ENCODE assay signal across 25 cellular contexts in genomic region chr2:53036196-53036595, GRCh38.
DNase-seq lines count a peak whose midpoint lies in the region; ATAC-seq and TF ChIP-seq lines count a peak whose summit lies in the region.
"Had no signal": no experiment of that assay in that cellular context is flagged by ENCODE, and none has a peak within 500 bp of the region (broad histone marks: within the 10 kb centered on the region; RNA-seq: fewer than 3 reads in every experiment).

No MANE protein-coding gene starts in this region.

- H3K4me1 Mint-ChIP-seq in nephron: peaks cover 7% of the 10 kb centered on the region
- H3K4me1 Mint-ChIP-seq: T-cell had no signal

- H2AFZ ChIP-seq in IMR-90 (replicated peaks; ENCODE audit: low read length, poor library complexity): no peak overlapping the region

- peak overlapping the region; percentile 88 for H2BK20ac ChIP-seq in IMR-90 (ENCODE audit: low read depth, low read length)

- DNase-seq in AG20443 (ENCODE audit: low spot score) (peak; percentile 45), IMR-90 (peak; percentile 64), cardiac fibroblast (ENCODE audit: low read depth in 2 of 2) (peak; percentile 5 to 36), dorsolateral prefrontal cortex (no peak), activated gamma-delta T cell (lab: John Stamatoyannopoulos, UW) (no peak), SK-N-DZ (ENCODE audit: low spot score) (no peak), KBM-7 (no peak)
- DNase-seq: activated CD4-positive, CD25-positive, alpha-beta regulatory T cell treated with anti-CD3 and anti-CD28 coated beads, Interleukin-2, amount 50 U/mL, for 72 hours; activated naive CD4-positive, alpha-beta T cell treated with anti-CD3 and anti-CD28 coated beads, Interleukin-2, amount 50 U/mL, for 16 hours; activated T-cell treated with anti-CD3 and anti-CD28 coated beads, Interleukin-2, amount 50 U/mL, for 48 hours; CD8-positive, alpha-beta T cell; effector memory CD4-positive, alpha-beta T cell; Karpas-422; left ventricle myocardium inferior; NCI-H1092 treated with DMSO at 0.1 percent for 48 hours; NCI-H2029; NCI-H345; nephron progenitor cell; OCI-M1; SHP77; sigmoid colon; T-cell had no signal

- in situ Hi-C loops in IMR-90 (cut with MboI; ENCODE audit: low sequenced_read_pairs) (no loop called here), KBM-7 (cut with MboI; ENCODE audit: low pct_unique_long_range_greater_than_20kb, low sequenced_read_pairs) (no loop called here)

- H3K23ac ChIP-seq in IMR-90 (ENCODE audit: low read depth, low read length): no peak overlapping the region

- no peak for TF ChIP-seq RAD21 in IMR-90 (IDR thresholded peaks at IDR 0.05; ENCODE audit: low read length)

- no peaks in the 10 kb centered on the region for H3K9me3 Mint-ChIP-seq in nephron
- H3K9me3 Mint-ChIP-seq: nephron progenitor cell had no signal

- H3K79me1 ChIP-seq in IMR-90 (ENCODE audit: low read depth in 1 of 2, low read length in 2 of 2): no peaks in the 10 kb centered on the region

- H3K27ac ChIP-seq in IMR-90 (ENCODE audit: insufficient read depth, low read length) (peak overlapping the region; percentile 62; the same call in 1 of the 2 replicates), dorsolateral prefrontal cortex (no peak overlapping the region)
- H3K27ac ChIP-seq: ascending aorta, left ventricle myocardium inferior, sigmoid colon had no signal

- CTCF ChIA-PET in IMR-90 (lab: Yijun Ruan, JAX): no interaction called here

- H3K27me3 Mint-ChIP-seq in nephron (ENCODE audit: low read depth): no peaks in the 10 kb centered on the region
- H3K27me3 Mint-ChIP-seq: T-cell had no signal

- no peak overlapping the region for H2BK15ac ChIP-seq in IMR-90 (ENCODE audit: low read depth, low read length)

- dilution Hi-C loops in IMR-90 (cut with HindIII; ENCODE audit: low sequenced_read_pairs, unreplicated experiment): no loop called here

- H3K9me1 ChIP-seq in IMR-90 (ENCODE audit: insufficient read depth, low read length): no peaks in the 10 kb centered on the region

- intact Hi-C loops in IMR-90 (cut with micrococcal nuclease) (no loop called here), dorsolateral prefrontal cortex (cut with DNase I) (no loop called here)

- H3K36me3 ChIP-seq in IMR-90 (ENCODE audit: control insufficient read depth, insufficient read depth, low read length): no peaks in the 10 kb centered on the region
- H3K36me3 ChIP-seq: ascending aorta, left ventricle myocardium inferior, sigmoid colon had no signal

- TF ChIP-seq POLR2A in IMR-90 (IDR thresholded peaks at IDR 0.05; ENCODE audit: low read depth, low read length): no peak

- H4K8ac ChIP-seq in IMR-90 (ENCODE audit: low read depth in 2 of 2, low read length in 2 of 2): peak overlapping the region in 1 of 2 experiments; percentile 70; a peak in 1 of 4 replicates

- H3K4me3 ChIP-seq in IMR-90 (ENCODE audit: insufficient read depth, low read depth, low read length) (no peak overlapping the region), cardiac fibroblast (replicated peaks in 1 of 2; ENCODE audit: low read depth in 2 of 2, low read length in 2 of 2) (no peak overlapping the region), dorsolateral prefrontal cortex (no peak overlapping the region)
- H3K4me3 ChIP-seq: ascending aorta, GM12878, left ventricle myocardium inferior, sigmoid colon had no signal

- H2AK5ac ChIP-seq in IMR-90 (ENCODE audit: low read depth, low read length): no peak overlapping the region

- no peaks in the 10 kb centered on the region for H3K9me3 ChIP-seq in IMR-90 (ENCODE audit: control insufficient read depth, insufficient read depth, low read length)
- H3K9me3 ChIP-seq: ascending aorta, left ventricle myocardium inferior, sigmoid colon had no signal

- no peak overlapping the region for H3K56ac ChIP-seq in IMR-90 (ENCODE audit: extremely low read depth, insufficient read depth, low read length)

- H3K18ac ChIP-seq in IMR-90 (ENCODE audit: low read depth, low read length): peak overlapping the region; percentile 83; the same call in 1 of the 2 replicates

- H2BK5ac ChIP-seq in IMR-90 (ENCODE audit: low read depth, low read length, poor library complexity, severe bottlenecking): peak overlapping the region; percentile 66

- H3K4me3 Mint-ChIP-seq in nephron: no peak overlapping the region
- H3K4me3 Mint-ChIP-seq: CD8-positive, alpha-beta T cell; nephron progenitor cell; T-cell had no signal

- H3K9ac ChIP-seq in IMR-90 (ENCODE audit: low read depth, low read length): no peak overlapping the region

- H2AK9ac ChIP-seq in IMR-90 (replicated peaks; ENCODE audit: low read depth, low read length, poor library complexity): no peak overlapping the region

- no CpG with 5 or more reads among the region's 1 CpG for WGBS in IMR-90 (ENCODE audit: extremely low coverage in 2 of 2, insufficient read length in 1 of 2), 2 experiments

- no peaks in the 10 kb centered on the region for H4K20me1 ChIP-seq in IMR-90 (ENCODE audit: insufficient read depth, low read length)

- ATAC-seq in IMR-90 (ENCODE audit: low read depth): peak; percentile 15
- ATAC-seq: CD8-positive, alpha-beta T cell; GM12878; T-cell had no signal

- no peak overlapping the region for H3K14ac ChIP-seq in IMR-90 (replicated peaks; ENCODE audit: low read depth, low read length)

- H3K4me2 ChIP-seq in IMR-90 (ENCODE audit: low read depth, low read length): no peak overlapping the region

- TF ChIP-seq CTCF in IMR-90 (conservative IDR thresholded peaks at IDR 0.05; ENCODE audit: low read depth, low read length) (no peak), cardiac fibroblast (IDR thresholded peaks at IDR 0.05; ENCODE audit: low read depth, low read length) (no peak), nephron (IDR thresholded peaks at IDR 0.05; ENCODE audit: unreplicated experiment in 3 of 3) (no peak), dorsolateral prefrontal cortex (IDR thresholded peaks at IDR 0.05 in 54 of 56, conservative IDR thresholded peaks at IDR 0.05 in 2 of 56; ENCODE audit: low read depth in 1 of 56, partially characterized antibody in 56 of 56) (no peak)

- H4K91ac ChIP-seq in IMR-90 (ENCODE audit: insufficient read depth, low read depth, low read length): peak overlapping the region; percentile 68; the same call in 1 of the 2 replicates

- no peaks in the 10 kb centered on the region for H3K27me3 ChIP-seq in IMR-90 (ENCODE audit: control insufficient read depth, insufficient read depth, low read length)
- H3K27me3 ChIP-seq in dorsolateral prefrontal cortex: no peaks in the 10 kb centered on the region
- H3K27me3 ChIP-seq: ascending aorta, sigmoid colon had no signal

- H4K5ac ChIP-seq in IMR-90 (ENCODE audit: low read depth, low read length): 0 out of 2 replicates have a peak overlapping the region, but pooled peaks have one; percentile 18

- peak overlapping the region in 2 of 3 experiments; percentile 11 for H3K27ac Mint-ChIP-seq in nephron
- H3K27ac Mint-ChIP-seq: CD8-positive, alpha-beta T cell; nephron progenitor cell; T-cell had no signal

- POLR2A ChIA-PET in IMR-90 (lab: Charles Lee; ENCODE audit: unreplicated experiment): no interaction called here

- BruUV-seq in IMR-90 (replicated peaks; lab: Mats Ljungman, UMichigan): no TSS peak

- H2BK120ac ChIP-seq in IMR-90 (ENCODE audit: low read depth, low read length): peak overlapping the region; percentile 83

- peaks cover 6% of the 10 kb centered on the region for H3K4me1 ChIP-seq in IMR-90 (ENCODE audit: control insufficient read depth, insufficient read depth, low read length)
- H3K4me1 ChIP-seq: ascending aorta, left ventricle myocardium inferior, sigmoid colon had no signal

- no peaks in the 10 kb centered on the region for H3K36me3 Mint-ChIP-seq in nephron (ENCODE audit: low read depth)
- H3K36me3 Mint-ChIP-seq: CD8-positive, alpha-beta T cell; T-cell had no signal

- peak overlapping the region; percentile 78; the same call in 1 of the 2 replicates for H3K4ac ChIP-seq in IMR-90 (ENCODE audit: low read depth, low read length)

TF ChIP-seq in IMR-90, 13 proteins besides CTCF, POLR2A, EP300 and RAD21:
- no peak for TF ChIP-seq RCOR1 (IDR thresholded peaks at IDR 0.05; ENCODE audit: insufficient replicate concordance, low read length)
- TF ChIP-seq BHLHE40 (IDR thresholded peaks at IDR 0.05; ENCODE audit: low read depth, low read length): no peak
- TF ChIP-seq MXI1 (IDR thresholded peaks at IDR 0.05; ENCODE audit: borderline replicate concordance, low read depth, low read length): no peak

Comparison
In these comparisons a context has a peak if more than half of its experiments do, and no peak if none do; other contexts are left out.
1. DNase-seq: peak in AG20443 (single experiment), IMR-90 (single experiment) and cardiac fibroblast (2 of 2); none in dorsolateral prefrontal cortex (0 of 10), activated gamma-delta T cell (single experiment), SK-N-DZ (single experiment) and KBM-7 (single experiment).